In the genomic region with DNA sequence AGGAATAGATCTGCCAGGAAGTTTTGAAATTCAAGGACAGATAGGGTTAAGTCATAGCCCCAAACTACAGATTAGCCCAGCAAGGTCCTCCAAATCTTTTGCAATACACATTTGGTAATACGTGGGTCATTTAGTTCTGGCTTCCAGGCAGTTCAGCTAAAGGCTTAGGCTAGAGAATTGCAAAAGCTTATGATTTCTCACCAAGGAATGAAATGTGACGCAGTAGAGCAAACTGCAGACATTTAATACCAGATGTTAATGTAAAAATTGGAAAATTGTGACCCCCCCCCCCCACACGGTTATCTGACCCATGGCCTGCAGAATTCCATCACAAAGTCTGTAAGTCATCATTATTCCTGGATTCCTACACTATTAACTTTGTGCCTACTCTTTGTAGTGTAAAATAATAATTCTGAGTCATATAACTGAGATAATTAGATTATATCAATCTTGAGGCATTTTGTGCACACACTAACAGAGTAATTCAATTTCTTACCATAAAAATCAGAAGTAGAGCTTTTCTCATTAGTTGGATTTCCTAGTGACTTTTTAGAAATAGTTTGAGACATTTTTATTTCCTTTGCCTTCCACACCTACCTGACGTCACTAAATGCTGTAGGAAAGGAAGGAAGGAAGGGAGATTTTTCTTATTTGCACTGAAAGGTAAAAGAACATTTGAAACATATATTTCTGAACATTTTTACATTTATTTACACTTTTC, we compare ENCODE assay signal across 1 cellular context.
TF ChIP-seq lines count a peak whose summit lies in the region.

No MANE protein-coding gene starts in this region.

TF ChIP-seq in SK-N-SH treated with all-trans-retinoic acid at 6 μM for 48 hours, 23 proteins besides CTCF, POLR2A, EP300 and RAD21 (continued from another document):
- no peak for TF ChIP-seq ESRRG (CRISPR knock-in tag; IDR thresholded peaks at IDR 0.05)
